Comparison of ENCODE assay signal across 5 cellular contexts in the genomic region with DNA sequence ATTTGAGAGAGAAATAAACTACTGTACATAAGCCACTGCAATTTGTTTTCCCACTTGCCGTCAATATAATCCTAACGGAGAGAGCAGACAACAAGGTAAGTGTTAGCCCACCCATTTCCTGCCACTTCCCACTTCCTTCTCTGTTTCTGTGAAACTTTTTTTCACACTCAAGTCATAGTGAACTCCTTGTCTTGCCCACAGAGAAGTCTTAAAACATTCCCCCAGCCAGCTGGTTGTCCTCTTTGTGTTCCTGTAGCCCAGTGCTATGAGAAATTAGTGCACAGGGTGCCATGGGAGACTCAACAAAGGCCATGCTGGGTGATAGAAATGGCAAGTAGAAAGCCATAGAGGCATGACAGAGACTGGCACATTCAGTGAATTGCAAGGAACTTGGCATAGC.
"Had no signal": no experiment of that assay in that cellular context is flagged by ENCODE, and none has a peak within 500 bp of the region (broad histone marks: within the 10 kb centered on the region; RNA-seq: fewer than 3 reads in every experiment).

No MANE protein-coding gene starts in this region.

- H3K27ac Mint-ChIP-seq: GM23338, H9 had no signal

- ATAC-seq: GM23338 had no signal

- DNase-seq: H9, HCEC 1CT, IMR-90, KBM-7 had no signal

- H3K4me3 ChIP-seq: GM23338 had no signal

- H3K4me3 Mint-ChIP-seq: GM23338, H9 had no signal
